In the genomic region with DNA sequence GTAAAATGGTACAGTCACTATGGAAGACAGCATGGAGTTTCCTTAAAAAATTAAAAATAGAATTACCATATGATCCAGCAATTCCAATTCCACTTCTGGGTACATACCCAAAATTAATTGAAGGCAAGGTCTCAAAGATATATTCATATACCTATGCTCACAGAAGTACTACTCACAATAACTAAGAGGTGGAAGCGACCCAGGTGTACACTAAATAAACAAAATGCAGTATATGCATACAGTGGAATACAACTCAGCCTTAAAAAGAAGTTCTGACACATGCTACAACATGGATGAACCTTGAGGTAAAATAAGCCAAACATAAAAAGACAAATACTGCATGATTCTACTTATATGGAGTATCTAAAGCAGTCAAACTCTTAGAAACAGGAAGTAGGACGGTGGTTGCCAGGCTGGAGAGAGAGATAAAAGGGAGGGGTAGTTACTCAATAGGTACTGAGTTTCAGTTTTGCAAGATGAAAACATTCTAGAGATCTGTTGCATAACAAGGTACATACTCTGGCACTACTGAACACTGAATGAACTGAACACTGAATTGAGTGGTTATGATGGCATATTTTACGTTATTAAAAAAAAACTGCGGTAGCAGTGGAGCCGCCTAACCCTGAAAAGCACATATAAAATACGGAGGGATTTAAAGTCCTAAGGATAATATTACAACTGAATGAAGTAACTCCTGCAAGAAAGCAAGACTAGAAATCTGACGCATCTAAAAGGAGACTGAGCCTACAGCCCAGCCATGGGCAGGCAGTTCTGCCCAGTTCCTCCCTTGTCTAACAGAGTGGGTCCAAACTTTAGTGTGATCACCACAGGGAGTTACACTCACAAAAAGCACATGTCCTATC, we compare ENCODE assay signal across 8 cellular contexts. TPM values are rescaled to one million over a fixed set of nuclear protein-coding genes. Genes with fewer than 3 reads are reported as not detected.
A peak's percentile ranks its signal among the peaks of the same experiment; 100 is the strongest.
DNase-seq lines count a peak whose midpoint lies in the region; ATAC-seq and TF ChIP-seq lines count a peak whose summit lies in the region.

No MANE protein-coding gene starts in this region.

- H3K27me3 Mint-ChIP-seq in activated CD8-positive, alpha-beta T cell treated with anti-CD3 and anti-CD28 coated beads for 36 hours, result no peaks in the 10 kb centered on the region

- peak; percentile 54 for DNase-seq in EL
- peak; percentile 73 for DNase-seq in activated CD8-positive, alpha-beta T cell treated with anti-CD3 and anti-CD28 coated beads for 36 hours
- peak; percentile 90 for DNase-seq in fibroblast of pulmonary artery (ENCODE audit: low read depth)
- DNase-seq in dermis blood vessel endothelial cell, result no peak
- DNase-seq in NCI-H1048 (lab: John Stamatoyannopoulos, UW), result no peak

- TF ChIP-seq CTCF in activated CD8-positive, alpha-beta T cell treated with anti-CD3 and anti-CD28 coated beads for 36 hours (IDR thresholded peaks at IDR 0.05), result no peak
- no peak for TF ChIP-seq CTCF in fibroblast of pulmonary artery (IDR thresholded peaks at IDR 0.05; ENCODE audit: low read length, missing control alignments)

- H3K36me3 Mint-ChIP-seq in activated CD8-positive, alpha-beta T cell treated with anti-CD3 and anti-CD28 coated beads for 36 hours (ENCODE audit: low read depth), result peaks cover 5% of the 10 kb centered on the region

- POLR2A ChIA-PET in activated CD8-positive, alpha-beta T cell treated with anti-CD3 and anti-CD28 coated beads for 36 hours (lab: Charles Lee), result interaction anchor here (1.2 to 2.7 kb wide), 3 partner anchors 9 to 15 kb away, joined by 3 to 17 read pairs (median 4); a partner anchor contains a TSS

- peak; percentile 88 for ATAC-seq in GM21529 (IDR thresholded peaks at IDR 0.05; ENCODE audit: unreplicated experiment)
- ATAC-seq in activated CD8-positive, alpha-beta T cell treated with anti-CD3 and anti-CD28 coated beads for 36 hours, result peak; percentile 88

- H3K27ac ChIP-seq in KOPT-K1 (ENCODE audit: low read depth, low read length, poor library complexity, severe bottlenecking), result peak overlapping the region; percentile 55
- peak overlapping the region in 20 of 21 experiments; percentile 25 to 86 (median 66) for H3K27ac ChIP-seq in skin epidermis

- peaks cover 62% of the 10 kb centered on the region for H3K4me1 Mint-ChIP-seq in activated CD8-positive, alpha-beta T cell treated with anti-CD3 and anti-CD28 coated beads for 36 hours (ENCODE audit: low read depth)

- CTCF ChIA-PET in activated CD8-positive, alpha-beta T cell treated with anti-CD3 and anti-CD28 coated beads for 36 hours (lab: Charles Lee), result interaction anchor here (1.1 to 2.1 kb wide), 3 partner anchors 9 to 70 kb away, joined by 5 to 8 read pairs (median 6); a partner anchor contains a TSS

- H3K4me3 ChIP-seq in fibroblast of pulmonary artery (replicated peaks; ENCODE audit: low read depth, low read length), result no peak overlapping the region
- no peak overlapping the region for H3K4me3 ChIP-seq in skin epidermis

- H3K36me3 ChIP-seq in KOPT-K1 (ENCODE audit: insufficient read depth, low read length), result no peaks in the 10 kb centered on the region; the same call in 1 of the 2 replicates

- intact Hi-C loops in activated CD8-positive, alpha-beta T cell treated with anti-CD3 and anti-CD28 coated beads for 36 hours (cut with micrococcal nuclease), result no loop called here

- peak overlapping the region; percentile 65 for H3K27ac Mint-ChIP-seq in activated CD8-positive, alpha-beta T cell treated with anti-CD3 and anti-CD28 coated beads for 36 hours

- H3K4me3 Mint-ChIP-seq in activated CD8-positive, alpha-beta T cell treated with anti-CD3 and anti-CD28 coated beads for 36 hours, result peak overlapping the region; percentile 38

- H3K9me3 Mint-ChIP-seq in activated CD8-positive, alpha-beta T cell treated with anti-CD3 and anti-CD28 coated beads for 36 hours, result no peaks in the 10 kb centered on the region

- no peaks in the 10 kb centered on the region for H3K9me3 ChIP-seq in KOPT-K1 (ENCODE audit: insufficient read depth, low read length, poor library complexity, severe bottlenecking)

RNA-seq across cellular contexts. Expression of a gene that starts 12.8 kb away (rescaled TPM):
- total RNA-seq in activated CD8-positive, alpha-beta T cell treated with anti-CD3 and anti-CD28 coated beads for 36 hours, result 10 to 100 TPM; 18.0 to 20.0 TPM
- total RNA-seq in dermis blood vessel endothelial cell, result 56.2 and 71.2 TPM in 2 replicates

RNA-seq across cellular contexts. Expression of a gene that starts 21.7 kb away (rescaled TPM):
- not detected for total RNA-seq in activated CD8-positive, alpha-beta T cell treated with anti-CD3 and anti-CD28 coated beads for 36 hours
- not detected in 2 replicates for total RNA-seq in dermis blood vessel endothelial cell

RNA-seq across cellular contexts. Expression of a gene that starts 35.0 kb away (rescaled TPM):
- 10 to 100 TPM; 11.7 to 12.9 TPM for total RNA-seq in activated CD8-positive, alpha-beta T cell treated with anti-CD3 and anti-CD28 coated beads for 36 hours
- total RNA-seq in dermis blood vessel endothelial cell, result 12.7 and 14.6 TPM in 2 replicates

RNA-seq across cellular contexts. Expression of a gene that starts 40.7 kb away (rescaled TPM):
- total RNA-seq in activated CD8-positive, alpha-beta T cell treated with anti-CD3 and anti-CD28 coated beads for 36 hours, result not detected
- total RNA-seq in dermis blood vessel endothelial cell, result not detected in 2 replicates

Comparison
In these comparisons a context has a peak if more than half of its experiments do, and no peak if none do; other contexts are left out.
1. DNase-seq: peak in EL (single experiment), activated CD8-positive, alpha-beta T cell treated with anti-CD3 and anti-CD28 coated beads for 36 hours (single experiment) and fibroblast of pulmonary artery (single experiment); none in dermis blood vessel endothelial cell (single experiment) and NCI-H1048 (single experiment).